In the genomic region with DNA sequence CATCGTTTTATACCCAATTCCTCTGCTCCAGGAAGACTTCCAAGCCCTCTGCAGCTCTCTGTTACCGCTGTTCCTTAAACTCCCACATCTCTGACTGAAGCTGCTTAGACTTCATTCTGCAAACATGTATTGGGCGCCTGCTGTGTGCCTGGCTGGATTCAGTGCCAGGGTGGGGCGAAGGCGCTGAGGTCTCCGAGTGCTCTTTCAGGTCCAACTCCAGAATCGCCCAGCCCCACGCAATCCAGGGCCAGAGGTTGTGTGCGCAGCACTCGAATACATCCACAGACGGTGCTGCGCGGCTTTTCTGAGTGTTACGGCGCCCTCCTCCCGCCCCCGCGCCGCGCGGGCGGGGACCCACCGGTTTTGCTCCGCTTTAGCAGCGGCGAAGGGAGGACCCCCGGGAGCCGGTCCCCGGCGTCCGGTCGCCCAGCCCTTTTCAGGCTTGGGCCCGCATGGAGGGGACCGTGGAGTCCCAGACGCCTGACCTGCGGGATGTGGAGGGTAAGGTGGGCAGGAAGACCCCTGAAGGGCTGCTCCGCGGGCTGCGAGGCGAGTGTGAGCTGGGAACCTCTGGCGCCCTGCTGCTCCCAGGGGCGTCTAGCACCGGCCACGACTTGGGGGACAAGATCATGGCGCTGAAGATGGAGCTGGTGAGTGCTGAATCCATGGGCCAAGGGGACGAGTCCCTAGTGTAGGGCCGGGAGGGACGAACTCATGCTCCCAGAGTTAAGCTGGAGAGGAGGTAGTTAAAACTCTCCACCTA, we compare ENCODE assay signal across 8 cellular contexts. TPM values are rescaled to one million over a fixed set of nuclear protein-coding genes. Genes with fewer than 3 reads are reported as not detected.
DNase-seq lines count a peak whose midpoint lies in the region; ATAC-seq and TF ChIP-seq lines count a peak whose summit lies in the region.

A gene with protein sequence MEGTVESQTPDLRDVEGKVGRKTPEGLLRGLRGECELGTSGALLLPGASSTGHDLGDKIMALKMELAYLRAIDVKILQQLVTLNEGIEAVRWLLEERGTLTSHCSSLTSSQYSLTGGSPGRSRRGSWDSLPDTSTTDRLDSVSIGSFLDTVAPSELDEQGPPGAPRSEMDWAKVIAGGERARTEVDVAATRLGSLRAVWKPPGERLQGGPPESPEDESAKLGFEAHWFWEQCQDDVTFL (plus strand): TSS at position 360 of the 763 bp plus-strand sequence. CDS start 93 bp downstream, at position 453.

- peak within 1 kb of the TSS; percentile 83 for H3K27ac Mint-ChIP-seq in stimulated activated naive CD8-positive, alpha-beta T cell treated with anti-CD3 and anti-CD28 coated beads, Interleukin-15, Interleukin-2, amounts not matched to agents 100 ng/mL and 50 ng/mL, for 24 hours

- no peaks in the 10 kb centered on the region for H3K9me3 Mint-ChIP-seq in stimulated activated naive CD8-positive, alpha-beta T cell treated with anti-CD3 and anti-CD28 coated beads, Interleukin-15, Interleukin-2, amounts not matched to agents 100 ng/mL and 50 ng/mL, for 24 hours

- no peak for ATAC-seq in HG03439 (IDR thresholded peaks at IDR 0.05; ENCODE audit: unreplicated experiment)

- no peaks in the 10 kb centered on the region for H3K9me3 ChIP-seq in esophagus squamous epithelium
- H3K9me3 ChIP-seq in mononuclear cell (ENCODE audit: low read depth, low read length) = no peaks in the 10 kb centered on the region

- DNase-seq in D341Med (ENCODE audit: low spot score) (peak; percentile 58), NCI-H1105 (lab: John Stamatoyannopoulos, UW) (peak; percentile 49), activated T-cell treated with anti-CD3 and anti-CD28 coated beads for 24 hours (ENCODE audit: low read depth) (peak; percentile 14), esophagus squamous epithelium (lab: John Stamatoyannopoulos, UW) (no peak), NCI-H1092 treated with DMSO at 0.1 percent for 48 hours (lab: John Stamatoyannopoulos, UW) (no peak)

- peaks cover 9 to 64% (median 24%) of the 10 kb centered on the region in 3 donors for H3K4me1 ChIP-seq in esophagus squamous epithelium
- H3K4me1 ChIP-seq in mononuclear cell (ENCODE audit: insufficient read depth, low read length) = peaks cover 26% of the 10 kb centered on the region

- WGBS in esophagus squamous epithelium, 2 donors = 5 to 7% methylated on average over 8 to 10 of the region's 48 CpGs

- peaks cover 17% of the 10 kb centered on the region for H3K4me1 Mint-ChIP-seq in stimulated activated naive CD8-positive, alpha-beta T cell treated with anti-CD3 and anti-CD28 coated beads, Interleukin-15, Interleukin-2, amounts not matched to agents 100 ng/mL and 50 ng/mL, for 24 hours (ENCODE audit: low read depth)

- no peak for TF ChIP-seq POLR2A in esophagus squamous epithelium (IDR thresholded peaks at IDR 0.05)

- H3K36me3 ChIP-seq in esophagus squamous epithelium = peaks cover 0 to 7% (median 0%) of the 10 kb centered on the region in 3 donors

- intact Hi-C loops in esophagus squamous epithelium (cut with DNase I) = no loop called here

- H3K27me3 Mint-ChIP-seq in stimulated activated naive CD8-positive, alpha-beta T cell treated with anti-CD3 and anti-CD28 coated beads, Interleukin-15, Interleukin-2, amounts not matched to agents 100 ng/mL and 50 ng/mL, for 24 hours = no peaks in the 10 kb centered on the region

- H3K4me3 ChIP-seq in esophagus squamous epithelium (peak within 1 kb of the TSS; percentile 48 to 88 (median 69)), mononuclear cell (ENCODE audit: low read length) (peak within 1 kb of the TSS; percentile 34)

- no peaks in the 10 kb centered on the region for H3K36me3 Mint-ChIP-seq in stimulated activated naive CD8-positive, alpha-beta T cell treated with anti-CD3 and anti-CD28 coated beads, Interleukin-15, Interleukin-2, amounts not matched to agents 100 ng/mL and 50 ng/mL, for 24 hours (ENCODE audit: low read depth)

- no peaks in the 10 kb centered on the region for H3K27me3 ChIP-seq in esophagus squamous epithelium
- H3K27me3 ChIP-seq in mononuclear cell (ENCODE audit: insufficient read depth, low read length) = no peaks in the 10 kb centered on the region

- H3K27ac ChIP-seq in esophagus squamous epithelium = peak within 1 kb of the TSS; percentile 76 to 92 (median 86)

- TF ChIP-seq CTCF in esophagus squamous epithelium (IDR thresholded peaks at IDR 0.05) = no peak

- peak within 1 kb of the TSS; percentile 85 for H3K4me3 Mint-ChIP-seq in stimulated activated naive CD8-positive, alpha-beta T cell treated with anti-CD3 and anti-CD28 coated beads, Interleukin-15, Interleukin-2, amounts not matched to agents 100 ng/mL and 50 ng/mL, for 24 hours

RNA-seq across cellular contexts. Expression of the gene that starts here (rescaled TPM):
- total RNA-seq in esophagus squamous epithelium (1 to 10 TPM; 1.7 to 4.6 (median 3.1) TPM), mononuclear cell (0.10 TPM)

Comparison
In these comparisons a context has a peak if more than half of its experiments do, and no peak if none do; other contexts are left out.
1. DNase-seq: peak in D341Med (single experiment), NCI-H1105 (single experiment) and activated T-cell treated with anti-CD3 and anti-CD28 coated beads for 24 hours (single experiment); none in esophagus squamous epithelium (single experiment) and NCI-H1092 treated with DMSO at 0.1 percent for 48 hours (single experiment).